Comparison of ENCODE assay signal across 18 cellular contexts in the genomic region with DNA sequence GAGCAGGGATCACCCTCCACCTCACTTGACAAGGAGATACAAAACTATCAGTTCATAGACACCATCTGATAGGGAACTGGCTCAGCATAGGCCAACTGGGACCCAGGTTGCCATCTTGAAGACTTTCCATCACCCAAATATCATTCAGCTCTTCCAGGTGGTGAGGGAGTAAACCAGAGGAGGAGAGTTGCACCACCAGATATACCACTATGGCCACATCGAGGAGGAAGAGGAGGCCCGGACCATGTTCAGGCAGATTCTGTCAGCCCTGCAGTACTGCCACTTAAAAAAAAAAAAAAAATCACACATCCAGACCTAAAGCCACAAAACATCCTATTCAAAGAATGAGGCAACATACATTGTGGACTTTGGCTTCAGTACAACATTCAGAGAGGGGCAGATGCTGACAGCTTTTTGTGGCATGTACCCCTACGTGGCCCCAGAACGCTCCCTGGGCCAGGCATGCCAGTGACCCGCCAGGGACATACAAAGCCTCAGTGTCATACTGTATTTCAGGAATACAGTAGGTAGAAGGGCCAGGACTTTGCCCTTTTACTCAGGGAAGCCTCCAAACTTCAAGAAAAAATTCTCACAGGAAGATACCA.
"Had no signal": no experiment of that assay in that cellular context is flagged by ENCODE, and none has a peak within 500 bp of the region (broad histone marks: within the 10 kb centered on the region; RNA-seq: fewer than 3 reads in every experiment).

No MANE protein-coding gene starts in this region.

- H3K36me3 ChIP-seq: adrenal gland, lower lobe of right lung, ovary, prostate gland, transverse colon had no signal

- DNase-seq: activated B cell treated with CpG ODN at 0.5 μM for 24 hours; activated CD4-positive, alpha-beta T cell treated with anti-CD3 and anti-CD28 coated beads for 36 hours; activated CD4-positive, alpha-beta T cell treated with anti-CD3 and anti-CD28 coated beads, Interleukin-2, amount 50 U/mL, for 4 hours; kidney; lower lobe of right lung; mesendoderm; mucosa of descending colon; ovary; stimulated activated CD4-positive, alpha-beta T cell treated with anti-CD3 and anti-CD28 coated beads, Interleukin-4, amount 100 ng/mL, for 24 hours; stimulated activated naive CD8-positive, alpha-beta T cell treated with anti-CD3 and anti-CD28 coated beads, Interleukin-15, Interleukin-2, amounts not matched to agents 100 U/mL and 50 U/mL, for 24 hours; T-helper 9 cell; transverse colon had no signal

- ATAC-seq: activated CD4-positive, alpha-beta T cell treated with anti-CD3 and anti-CD28 coated beads for 36 hours; activated naive CD4-positive, alpha-beta T cell treated with anti-CD3 and anti-CD28 coated beads, Interleukin-2, amount 50 U/mL, for 72 hours; lower lobe of right lung; mucosa of descending colon; stimulated activated naive CD8-positive, alpha-beta T cell treated with anti-CD3 and anti-CD28 coated beads, Interleukin-15, Interleukin-2, amounts not matched to agents 100 U/mL and 50 U/mL, for 24 hours; T-cell had no signal

- H3K27ac ChIP-seq: adrenal gland, epithelial cell of prostate, lower lobe of right lung, ovary, prostate gland, transverse colon had no signal

- H3K9me3 ChIP-seq: adrenal gland, lower lobe of right lung, mucosa of descending colon, ovary, prostate gland, transverse colon had no signal

- H3K9me3 Mint-ChIP-seq: activated B cell treated with CpG ODN at 0.5 μM for 24 hours; activated naive CD4-positive, alpha-beta T cell treated with anti-CD3 and anti-CD28 coated beads, Interleukin-2, amount 50 U/mL, for 72 hours; activated T-helper 1 cell treated with anti-CD3 and anti-CD28 coated beads, Interleukin-12 subunit alpha, Interleukin-12 subunit beta, Interleukin-2, Interleukin-4 antibody, amounts not matched to agents 30 ng/mL and 10 ng/mL and 1 ng/mL, durations not matched to agents 14 hours and 24 hours and 36 hours; T-cell had no signal

- H3K27me3 Mint-ChIP-seq: activated B cell treated with CpG ODN at 0.5 μM for 24 hours; activated CD4-positive, alpha-beta T cell treated with anti-CD3 and anti-CD28 coated beads for 36 hours had no signal

- H3K4me1 ChIP-seq: prostate gland had no signal

- H3K27me3 ChIP-seq: adrenal gland, ovary, transverse colon had no signal

- H3K4me3 ChIP-seq: adrenal gland, lower lobe of right lung, mucosa of descending colon, ovary, prostate gland, transverse colon had no signal

- H3K27ac Mint-ChIP-seq: activated B cell treated with CpG ODN at 0.5 μM for 24 hours; activated CD4-positive, alpha-beta T cell treated with anti-CD3 and anti-CD28 coated beads for 36 hours; activated T-helper 1 cell treated with anti-CD3 and anti-CD28 coated beads, Interleukin-12 subunit alpha, Interleukin-12 subunit beta, Interleukin-2, Interleukin-4 antibody, amounts not matched to agents 30 ng/mL and 10 ng/mL and 1 ng/mL, durations not matched to agents 14 hours and 24 hours and 36 hours; T-cell had no signal

- H3K4me3 Mint-ChIP-seq: activated B cell treated with CpG ODN at 0.5 μM for 24 hours; activated CD4-positive, alpha-beta T cell treated with anti-CD3 and anti-CD28 coated beads for 36 hours; activated T-helper 1 cell treated with anti-CD3 and anti-CD28 coated beads, Interleukin-12 subunit alpha, Interleukin-12 subunit beta, Interleukin-2, Interleukin-4 antibody, amounts not matched to agents 30 ng/mL and 10 ng/mL and 1 ng/mL, durations not matched to agents 14 hours and 24 hours and 36 hours; T-cell had no signal
